19 cellular contexts compared by ENCODE assay signal in the genomic region with DNA sequence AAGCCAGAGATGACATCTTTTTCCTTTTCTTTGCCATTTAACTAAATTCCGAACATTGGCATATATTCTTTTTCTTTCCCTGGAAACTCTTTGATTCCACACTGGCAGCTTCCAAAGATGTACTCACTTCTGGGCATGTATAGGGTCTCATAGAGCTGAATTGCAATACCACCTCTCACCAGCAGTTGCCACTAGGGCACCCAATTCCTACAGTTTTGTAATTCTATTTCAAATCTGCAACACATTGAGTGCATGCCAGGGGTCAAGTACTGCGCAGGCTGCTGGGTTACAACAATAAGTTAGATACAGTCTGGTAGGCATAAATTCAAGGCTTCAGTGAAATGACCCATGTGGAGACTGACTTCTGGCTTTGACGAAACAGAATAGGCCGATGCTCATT.
DNase-seq lines count a peak whose midpoint lies in the region; ATAC-seq and TF ChIP-seq lines count a peak whose summit lies in the region.
"Had no signal": no experiment of that assay in that cellular context is flagged by ENCODE, and none has a peak within 500 bp of the region (broad histone marks: within the 10 kb centered on the region; RNA-seq: fewer than 3 reads in every experiment).

No MANE protein-coding gene starts in this region.

- H3K4ac ChIP-seq in mesenchymal stem cell (ENCODE audit: low read depth in 1 of 2, low read length in 2 of 2), result no peak overlapping the region

- ATAC-seq in natural killer cell, result no peak
- no peak for ATAC-seq in HG02571 (IDR thresholded peaks at IDR 0.05; ENCODE audit: unreplicated experiment)
- ATAC-seq: activated naive CD4-positive, alpha-beta T cell treated with anti-CD3 and anti-CD28 coated beads, Interleukin-2, amount 50 U/mL, for 72 hours; effector memory CD8-positive, alpha-beta T cell; gastroesophageal sphincter; stimulated activated effector memory CD8-positive, alpha-beta T cell treated with anti-CD3 and anti-CD28 coated beads, Interleukin-12 subunit alpha, Interleukin-12 subunit beta, amount 100 ng/mL, for 72 hours had no signal

- H3K4me2 ChIP-seq in mesenchymal stem cell (ENCODE audit: low read length, poor library complexity, severe bottlenecking), result no peak overlapping the region

- H3K4me1 Mint-ChIP-seq in HFFc6 (ENCODE audit: low read depth) (peaks cover 19% of the 10 kb centered on the region), natural killer cell (no peaks in the 10 kb centered on the region)
- H3K4me1 Mint-ChIP-seq: stimulated activated effector memory CD8-positive, alpha-beta T cell treated with anti-CD3 and anti-CD28 coated beads, Interleukin-12 subunit alpha, Interleukin-12 subunit beta, amount 100 ng/mL, for 72 hours had no signal

- no peak overlapping the region for H3K27ac Mint-ChIP-seq in HFFc6
- H3K27ac Mint-ChIP-seq in natural killer cell, result no peak overlapping the region
- H3K27ac Mint-ChIP-seq: activated naive CD4-positive, alpha-beta T cell treated with anti-CD3 and anti-CD28 coated beads, Interleukin-2, amount 50 U/mL, for 72 hours; activated T-cell treated with anti-CD3 and anti-CD28 coated beads, Interleukin-2, amount 50 U/mL, for 24 hours; effector memory CD8-positive, alpha-beta T cell; stimulated activated effector memory CD8-positive, alpha-beta T cell treated with anti-CD3 and anti-CD28 coated beads, Interleukin-12 subunit alpha, Interleukin-12 subunit beta, amount 100 ng/mL, for 72 hours had no signal

- TF ChIP-seq CTCF in BE2C (IDR thresholded peaks at IDR 0.05; ENCODE audit: low read depth, low read length) (peak; percentile 19; the same call in 1 of the 2 replicates), HFFc6 (IDR thresholded peaks at IDR 0.05) (peak; percentile 62), brain microvascular endothelial cell (IDR thresholded peaks at IDR 0.05; ENCODE audit: low read depth, low read length, missing control alignments) (peak; percentile 50), natural killer cell (IDR thresholded peaks at IDR 0.05) (no peak)

- in situ Hi-C loops in brain microvascular endothelial cell (cut with HindIII; ENCODE audit: low pct_ligation_motif_present, low sequenced_read_pairs), result no loop called here

- H4K91ac ChIP-seq in mesenchymal stem cell (ENCODE audit: low read length), result no peak overlapping the region

- peaks cover 19% of the 10 kb centered on the region for H3K36me3 Mint-ChIP-seq in HFFc6 (ENCODE audit: low read depth)
- no peaks in the 10 kb centered on the region for H3K36me3 Mint-ChIP-seq in natural killer cell
- H3K36me3 Mint-ChIP-seq: stimulated activated effector memory CD8-positive, alpha-beta T cell treated with anti-CD3 and anti-CD28 coated beads, Interleukin-12 subunit alpha, Interleukin-12 subunit beta, amount 100 ng/mL, for 72 hours had no signal

- no peak overlapping the region for H3K23ac ChIP-seq in mesenchymal stem cell (ENCODE audit: low read length in 2 of 2)

- no peak overlapping the region for H4K8ac ChIP-seq in mesenchymal stem cell (ENCODE audit: low read length)

- 99% methylated on average over 4 of the region's 4 CpGs for WGBS in mesenchymal stem cell

- no peak overlapping the region for H2BK12ac ChIP-seq in mesenchymal stem cell (ENCODE audit: low read length in 2 of 2)

- no peak overlapping the region for H3K14ac ChIP-seq in mesenchymal stem cell (ENCODE audit: low read length in 2 of 2)

- no peak overlapping the region for H2AFZ ChIP-seq in mesenchymal stem cell (ENCODE audit: low read depth, low read length)

- no peak overlapping the region for H2AK5ac ChIP-seq in mesenchymal stem cell (ENCODE audit: low read length, severe bottlenecking)

- no peak overlapping the region for H2BK5ac ChIP-seq in mesenchymal stem cell (ENCODE audit: low read depth, low read length, poor library complexity, severe bottlenecking)

- H3K79me1 ChIP-seq in mesenchymal stem cell (replicated peaks; ENCODE audit: low read length, poor library complexity, severe bottlenecking), result no peaks in the 10 kb centered on the region

- H3K9me3 Mint-ChIP-seq in HFFc6 (peaks cover 9% of the 10 kb centered on the region), natural killer cell (peaks cover 0 to 3% of the 10 kb centered on the region in 2 donors)

- intact Hi-C loops in natural killer cell (cut with micrococcal nuclease) (no loop called here), posterior cingulate gyrus (cut with DNase I) (no loop called here)

- H3K27me3 Mint-ChIP-seq in HFFc6 (ENCODE audit: insufficient read depth) (peaks cover 15% of the 10 kb centered on the region), natural killer cell (ENCODE audit: low read depth in 2 of 2) (peaks cover 14 to 51% of the 10 kb centered on the region in 2 donors)

- H3K36me3 ChIP-seq in BE2C (no peaks in the 10 kb centered on the region), brain microvascular endothelial cell (replicated peaks) (no peaks in the 10 kb centered on the region), mesenchymal stem cell (ENCODE audit: control insufficient read depth in 1 of 2, insufficient read depth in 2 of 2, low read depth in 1 of 2, low read length in 2 of 2) (no peaks in the 10 kb centered on the region)
- H3K36me3 ChIP-seq: gastroesophageal sphincter, transverse colon had no signal

- no peaks in the 10 kb centered on the region for H3K9me3 ChIP-seq in BE2C
- peaks cover 6% of the 10 kb centered on the region for H3K9me3 ChIP-seq in mesenchymal stem cell (ENCODE audit: control insufficient read depth, low read length)
- H3K9me3 ChIP-seq: SJCRH30 had no signal

- no peak overlapping the region for H2BK120ac ChIP-seq in mesenchymal stem cell (ENCODE audit: low read depth, low read length)

- H3K27me3 ChIP-seq in BE2C, result no peaks in the 10 kb centered on the region
- H3K27me3 ChIP-seq in brain microvascular endothelial cell (replicated peaks), result no peaks in the 10 kb centered on the region
- peaks cover 13 to 55% of the 10 kb centered on the region in 2 experiments for H3K27me3 ChIP-seq in mesenchymal stem cell (ENCODE audit: control insufficient read depth in 1 of 2, insufficient read depth in 1 of 2, low read length in 2 of 2)
- H3K27me3 ChIP-seq: SJCRH30, transverse colon had no signal

- DNase-seq in BE2C (no peak), HFFc6 (no peak), brain microvascular endothelial cell (no peak), mesenchymal stem cell (no peak), natural killer cell (no peak), T-helper 9 cell (no peak), posterior cingulate gyrus (no peak)
- DNase-seq: activated T-cell treated with anti-CD3 and anti-CD28 coated beads, Interleukin-2, amount 50 U/mL, for 24 hours; central memory CD4-positive, alpha-beta T cell; COR-L47; effector memory CD8-positive, alpha-beta T cell; NCI-H446; T1000; transverse colon had no signal

- H3K4me3 ChIP-seq in BE2C (ENCODE audit: low read depth, low read length), result no peak overlapping the region
- no peak overlapping the region for H3K4me3 ChIP-seq in brain microvascular endothelial cell (ENCODE audit: low read depth, low read length)
- H3K4me3 ChIP-seq in mesenchymal stem cell (ENCODE audit: insufficient read depth in 1 of 2, low read depth in 1 of 2, low read length in 2 of 2), result no peak overlapping the region
- H3K4me3 ChIP-seq: gastroesophageal sphincter, SJCRH30, transverse colon had no signal

- H3K4me3 Mint-ChIP-seq in HFFc6 (no peak overlapping the region), natural killer cell (no peak overlapping the region)
- H3K4me3 Mint-ChIP-seq: activated T-cell treated with anti-CD3 and anti-CD28 coated beads, Interleukin-2, amount 50 U/mL, for 24 hours; effector memory CD8-positive, alpha-beta T cell; stimulated activated effector memory CD8-positive, alpha-beta T cell treated with anti-CD3 and anti-CD28 coated beads, Interleukin-12 subunit alpha, Interleukin-12 subunit beta, amount 100 ng/mL, for 72 hours had no signal

- no peaks in the 10 kb centered on the region for H3K4me1 ChIP-seq in BE2C
- H3K4me1 ChIP-seq in mesenchymal stem cell (ENCODE audit: control insufficient read depth, insufficient read depth, low read depth, low read length), result peaks cover 8% of the 10 kb centered on the region
- H3K4me1 ChIP-seq: gastroesophageal sphincter, SJCRH30, transverse colon had no signal

- no peak overlapping the region for H3K18ac ChIP-seq in mesenchymal stem cell (ENCODE audit: low read depth in 1 of 2, low read length in 2 of 2)

- H3K9ac ChIP-seq in mesenchymal stem cell (ENCODE audit: low read length), result no peak overlapping the region

- H2BK15ac ChIP-seq in mesenchymal stem cell (ENCODE audit: low read depth, poor library complexity, severe bottlenecking), result peak overlapping the region; percentile 26

- H3K27ac ChIP-seq in brain microvascular endothelial cell (no peak overlapping the region), mesenchymal stem cell (ENCODE audit: low read length, poor library complexity, severe bottlenecking) (no peak overlapping the region)
- H3K27ac ChIP-seq: gastroesophageal sphincter, SJCRH30, transverse colon had no signal
